Comparison of ENCODE assay signal across 14 cellular contexts in the genomic region with DNA sequence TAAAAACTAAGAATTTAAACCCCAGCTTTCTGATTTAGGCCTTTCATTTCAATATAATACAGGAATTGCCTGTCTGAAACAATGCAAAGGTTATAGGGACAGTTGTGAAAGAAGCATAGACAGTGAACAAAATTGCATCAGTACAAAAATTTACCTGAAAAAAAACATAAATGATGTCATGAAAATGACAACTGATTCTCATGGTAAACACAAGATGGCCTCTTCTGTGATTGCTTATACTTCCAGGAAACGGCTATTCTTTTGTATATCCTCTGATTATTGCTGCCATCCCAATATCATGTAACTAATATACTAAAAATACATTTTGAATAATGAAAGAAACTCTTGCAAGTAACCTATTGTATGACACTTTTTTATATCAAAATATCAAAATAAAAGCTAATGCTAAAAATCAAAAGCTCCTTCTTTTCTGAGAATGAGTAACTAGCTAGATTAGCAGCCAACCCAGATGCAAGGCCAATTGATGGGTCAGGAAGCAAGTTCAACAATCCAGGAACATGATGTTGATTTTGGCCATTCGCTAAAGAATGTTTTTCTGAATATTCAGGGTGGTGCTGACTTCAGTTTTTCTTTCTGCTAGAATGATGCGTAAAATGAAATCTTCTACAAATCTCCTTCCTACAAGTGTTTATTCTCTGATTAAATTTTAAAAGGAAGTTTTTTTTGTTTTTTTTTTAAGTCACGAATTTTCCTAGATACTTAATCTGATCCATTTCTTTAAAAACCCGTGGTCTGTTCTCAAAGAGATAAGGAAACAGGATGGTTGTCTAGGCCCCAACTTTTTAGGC.
DNase-seq lines count a peak whose midpoint lies in the region; FAIRE-seq and TF ChIP-seq lines count a peak whose summit lies in the region.
"Had no signal": no experiment of that assay in that cellular context is flagged by ENCODE, and none has a peak within 500 bp of the region (broad histone marks: within the 10 kb centered on the region; RNA-seq: fewer than 3 reads in every experiment).

No MANE protein-coding gene starts in this region.

- H3K9me3 ChIP-seq in SK-N-MC (ENCODE audit: low read depth, low read length) (peaks cover 6% of the 10 kb centered on the region; the same call in 1 of the 2 replicates), kidney (ENCODE audit: control insufficient read depth in 1 of 2, low read length in 2 of 2) (no peaks in the 10 kb centered on the region)
- H3K9me3 ChIP-seq in CD8-positive, alpha-beta memory T cell (ENCODE audit: low read length), result no peaks in the 10 kb centered on the region
- H3K9me3 ChIP-seq: BE2C had no signal

- no peaks in the 10 kb centered on the region for H3K27me3 Mint-ChIP-seq in glutamatergic neuron (ENCODE audit: unreplicated experiment)
- no peaks in the 10 kb centered on the region for H3K27me3 Mint-ChIP-seq in CD8-positive, alpha-beta memory T cell

- no peaks in the 10 kb centered on the region for H3K4me1 ChIP-seq in kidney (ENCODE audit: control insufficient read depth in 1 of 2, insufficient read depth in 1 of 2, low read depth in 1 of 2, low read length in 2 of 2)
- H3K4me1 ChIP-seq in CD8-positive, alpha-beta memory T cell (ENCODE audit: insufficient read depth, low read length), result no peaks in the 10 kb centered on the region
- H3K4me1 ChIP-seq: BE2C had no signal

- CTCF ChIA-PET in CD8-positive, alpha-beta memory T cell (lab: Charles Lee), result no interaction called here

- H3K27me3 ChIP-seq in CD8-positive, alpha-beta memory T cell (ENCODE audit: insufficient read depth, low read length, poor library complexity, severe bottlenecking), result no peaks in the 10 kb centered on the region
- H3K27me3 ChIP-seq: BE2C had no signal

- TF ChIP-seq CTCF in choroid plexus epithelial cell (conservative IDR thresholded peaks at IDR 0.05; ENCODE audit: low read depth, low read length) (no peak), kidney (IDR thresholded peaks at IDR 0.05; ENCODE audit: borderline replicate concordance, extremely low read depth, insufficient read depth) (no peak), glutamatergic neuron (IDR thresholded peaks at IDR 0.05; ENCODE audit: partially characterized antibody, unreplicated experiment) (no peak)

- H3K36me3 Mint-ChIP-seq in glutamatergic neuron (ENCODE audit: unreplicated experiment), result no peaks in the 10 kb centered on the region
- H3K36me3 Mint-ChIP-seq in CD8-positive, alpha-beta memory T cell, result no peaks in the 10 kb centered on the region

- FAIRE-seq in kidney (lab: Jason Lieb, UNC), result peak; percentile 68

- H3K4me3 ChIP-seq in SK-N-MC (no peak overlapping the region), choroid plexus epithelial cell (ENCODE audit: low read depth, low read length) (no peak overlapping the region), kidney (ENCODE audit: low read length in 2 of 2) (no peak overlapping the region)
- H3K4me3 ChIP-seq in CD8-positive, alpha-beta memory T cell (ENCODE audit: low read length), result no peak overlapping the region

- no peak overlapping the region for H3K4me3 Mint-ChIP-seq in glutamatergic neuron (ENCODE audit: unreplicated experiment)
- H3K4me3 Mint-ChIP-seq in CD8-positive, alpha-beta memory T cell, result no peak overlapping the region

- intact Hi-C loops in kidney (cut with DNase I), result no loop called here

- DNase-seq in SK-N-MC (ENCODE audit: low read depth, low spot score), result no peak
- peak; percentile 67 for DNase-seq in choroid plexus epithelial cell (ENCODE audit: low read depth)
- no peak for DNase-seq in kidney
- peak; percentile 53 for DNase-seq in stromal cell of bone marrow (ENCODE audit: low read depth)
- DNase-seq in glutamatergic neuron, result no peak
- no peak for DNase-seq in iPS-NIHi7 (ENCODE audit: extremely low spot score)
- no peak for DNase-seq in CD8-positive, alpha-beta memory T cell
- DNase-seq: BE2C, KBM-7, NCI-H1092 treated with DMSO at 0.1 percent for 48 hours, NCI-H1694, NCI-H2107, NCI-H69, PC-3 had no signal

- no peaks in the 10 kb centered on the region for H3K9me3 Mint-ChIP-seq in glutamatergic neuron (ENCODE audit: unreplicated experiment)
- H3K9me3 Mint-ChIP-seq in CD8-positive, alpha-beta memory T cell, result peaks cover 2 to 25% (median 9%) of the 10 kb centered on the region in 5 donors

- H3K9ac ChIP-seq in SK-N-MC (ENCODE audit: insufficient read length), result no peak overlapping the region
- no peak overlapping the region for H3K9ac ChIP-seq in kidney (ENCODE audit: low read length in 2 of 2)

- no peaks in the 10 kb centered on the region for H3K4me1 Mint-ChIP-seq in glutamatergic neuron (ENCODE audit: low read depth, unreplicated experiment)
- no peaks in the 10 kb centered on the region for H3K4me1 Mint-ChIP-seq in CD8-positive, alpha-beta memory T cell

- POLR2A ChIA-PET in CD8-positive, alpha-beta memory T cell (lab: Charles Lee), result no interaction called here

- peaks cover 10% of the 10 kb centered on the region; the same call in 1 of the 2 replicates for H3K36me3 ChIP-seq in SK-N-MC (ENCODE audit: insufficient read depth, low read length)
- H3K36me3 ChIP-seq in kidney (ENCODE audit: control insufficient read depth in 1 of 2, insufficient read depth in 2 of 2, low read length in 2 of 2), result no peaks in the 10 kb centered on the region
- H3K36me3 ChIP-seq in CD8-positive, alpha-beta memory T cell (ENCODE audit: insufficient read depth, low read length), result no peaks in the 10 kb centered on the region
- H3K36me3 ChIP-seq: BE2C had no signal

- no peak overlapping the region for H3K27ac Mint-ChIP-seq in glutamatergic neuron (ENCODE audit: unreplicated experiment)
- H3K27ac Mint-ChIP-seq in CD8-positive, alpha-beta memory T cell, result no peak overlapping the region

- H3K27ac ChIP-seq in SK-N-MC (peak overlapping the region; percentile 65), kidney (ENCODE audit: low read depth in 2 of 2, low read length in 2 of 2) (no peak overlapping the region)
- H3K27ac ChIP-seq in CD8-positive, alpha-beta memory T cell (ENCODE audit: low read depth, low read length), result no peak overlapping the region

Comparison
In these comparisons a context has a peak if more than half of its experiments do, and no peak if none do; other contexts are left out.
1. DNase-seq: peak in choroid plexus epithelial cell (single experiment) and stromal cell of bone marrow (single experiment); none in SK-N-MC (single experiment), kidney (single experiment), glutamatergic neuron (single experiment), iPS-NIHi7 (single experiment) and CD8-positive, alpha-beta memory T cell (0 of 5).